ENCODE assay signal across 8 cellular contexts in the genomic region with DNA sequence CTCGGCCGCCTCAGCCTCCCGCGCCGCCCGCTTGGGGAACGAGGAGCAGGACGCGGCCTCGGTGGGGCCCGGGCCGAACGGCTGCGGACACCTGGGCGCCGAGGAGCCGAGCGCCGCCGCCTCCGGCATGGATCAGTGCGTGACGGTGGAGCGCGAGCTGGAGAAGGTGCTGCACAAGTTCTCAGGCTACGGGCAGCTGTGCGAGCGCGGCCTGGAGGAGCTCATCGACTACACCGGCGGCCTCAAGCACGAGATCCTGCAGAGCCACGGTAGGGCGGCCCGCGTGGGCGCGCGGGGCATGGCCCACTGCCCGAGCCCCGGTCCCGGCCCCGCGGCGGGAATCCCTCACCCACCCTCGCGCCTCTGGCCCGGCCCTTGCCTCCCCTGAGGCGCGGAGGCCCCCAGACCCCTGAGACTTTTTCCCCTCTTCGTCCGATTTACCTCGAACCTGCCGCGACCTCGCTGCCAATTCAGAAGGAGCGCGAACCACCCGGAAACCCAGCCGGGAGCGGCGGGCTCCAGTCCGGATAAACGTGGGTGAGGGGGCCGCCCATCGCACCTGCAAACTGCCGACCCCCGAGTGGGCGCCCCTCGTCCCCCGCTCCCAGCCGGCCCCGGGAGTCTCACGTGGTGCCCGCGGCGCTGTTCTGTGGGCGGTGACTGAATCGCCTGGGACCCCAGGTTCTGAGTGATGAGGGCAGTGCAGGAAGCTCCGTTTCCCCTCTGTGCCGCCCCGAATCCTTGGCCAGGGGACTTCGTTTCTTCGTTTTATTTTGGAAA. TPM values are rescaled to one million over a fixed set of nuclear protein-coding genes. Genes with fewer than 3 reads are reported as not detected.
DNase-seq lines count a peak whose midpoint lies in the region; ATAC-seq and TF ChIP-seq lines count a peak whose summit lies in the region.
"Not testable (repeated sequence)": the region's sequence is repeated elsewhere in the genome, so short reads cannot be mapped to it uniquely, and the experiment has no call there.

No MANE protein-coding gene starts in this region.

- CTCF ChIA-PET in BJ (lab: Yijun Ruan, JAX): not testable (repeated sequence)

- not testable (repeated sequence) for H3K27ac ChIP-seq in SJCRH30
- H3K27ac ChIP-seq in esophagus muscularis mucosa (replicated peaks in 1 of 4): peak overlapping the region; percentile 84 to 93 (median 88)

- peak; percentile 26 for ATAC-seq in GM19467 (IDR thresholded peaks at IDR 0.05; ENCODE audit: unreplicated experiment)
- ATAC-seq in HG03432 (IDR thresholded peaks at IDR 0.05; ENCODE audit: unreplicated experiment): peak; percentile 34

- WGBS in esophagus muscularis mucosa: no CpG with 5 or more reads among the region's 85 CpGs

- DNase-seq in BJ (ENCODE audit: low read depth); esophagus muscularis mucosa (ENCODE audit: extremely low spot score): not testable (repeated sequence)
- peak; percentile 59 to 60 for DNase-seq in SJCRH30
- peak; percentile 52 for DNase-seq in activated effector memory CD4-positive, alpha-beta T cell treated with Interleukin-2 at 50 U/mL for 16 hours
- DNase-seq in mucosa of gallbladder (ENCODE audit: low spot score): peak; percentile 19
- peak; percentile 11 to 50 (median 16) for DNase-seq in stimulated activated CD4-positive, alpha-beta T cell treated with anti-CD3 and anti-CD28 coated beads, TNF-alpha, amount 100 ng/mL, for 24 hours (ENCODE audit: low read depth in 3 of 3)

- H3K36me3 ChIP-seq in BJ (ENCODE audit: control insufficient read depth, insufficient read depth, low read length); SJCRH30; esophagus muscularis mucosa: not testable (repeated sequence)

- H3K4me1 ChIP-seq in SJCRH30, esophagus muscularis mucosa: not testable (repeated sequence)

- peak overlapping the region; percentile 60 for H3K4me3 ChIP-seq in BJ (ENCODE audit: low read depth, low read length)
- peak overlapping the region; percentile 95 for H3K4me3 ChIP-seq in SJCRH30
- H3K4me3 ChIP-seq in esophagus muscularis mucosa: peak overlapping the region; percentile 70 to 85 (median 71)

- intact Hi-C loops in esophagus muscularis mucosa (cut with DNase I): not testable (repeated sequence)

- not testable (repeated sequence) for TF ChIP-seq CTCF in BJ (IDR thresholded peaks at IDR 0.05; ENCODE audit: insufficient read depth, low read depth, low read length); esophagus muscularis mucosa (IDR thresholded peaks at IDR 0.05)

- not testable (repeated sequence) for TF ChIP-seq EP300 in esophagus muscularis mucosa (IDR thresholded peaks at IDR 0.05)

- not testable (repeated sequence) for TF ChIP-seq POLR2A in esophagus muscularis mucosa (IDR thresholded peaks at IDR 0.05; ENCODE audit: low read depth)

- H3K27me3 ChIP-seq in BJ (ENCODE audit: control insufficient read depth, insufficient read depth, low read length); SJCRH30; esophagus muscularis mucosa: not testable (repeated sequence)

- POLR2A ChIA-PET in BJ (lab: Charles Lee): not testable (repeated sequence)

- not testable (repeated sequence) for H3K9me3 ChIP-seq in SJCRH30 (replicated peaks); esophagus muscularis mucosa

RNA-seq across cellular contexts. Expression of gene RMND5A, which starts 0.6 kb away (rescaled TPM):
- 10.8 and 15.9 TPM in 2 replicates for polyA plus RNA-seq in BJ (2011; rRNA removed)
- 16.6 and 26.6 TPM in 2 replicates for polyA minus RNA-seq in BJ (2011; rRNA and poly(A)+ RNA removed)
- total RNA-seq in SJCRH30 (2014; rRNA removed; shearing (Covaris generic)): 104 and 120 TPM in 2 replicates
- total RNA-seq in esophagus muscularis mucosa (10 to 100 TPM; 42.1 to 85.1 (median 49.8) TPM), mucosa of gallbladder (38.0 TPM)
